12 cellular contexts compared by ENCODE assay signal in the genomic region with DNA sequence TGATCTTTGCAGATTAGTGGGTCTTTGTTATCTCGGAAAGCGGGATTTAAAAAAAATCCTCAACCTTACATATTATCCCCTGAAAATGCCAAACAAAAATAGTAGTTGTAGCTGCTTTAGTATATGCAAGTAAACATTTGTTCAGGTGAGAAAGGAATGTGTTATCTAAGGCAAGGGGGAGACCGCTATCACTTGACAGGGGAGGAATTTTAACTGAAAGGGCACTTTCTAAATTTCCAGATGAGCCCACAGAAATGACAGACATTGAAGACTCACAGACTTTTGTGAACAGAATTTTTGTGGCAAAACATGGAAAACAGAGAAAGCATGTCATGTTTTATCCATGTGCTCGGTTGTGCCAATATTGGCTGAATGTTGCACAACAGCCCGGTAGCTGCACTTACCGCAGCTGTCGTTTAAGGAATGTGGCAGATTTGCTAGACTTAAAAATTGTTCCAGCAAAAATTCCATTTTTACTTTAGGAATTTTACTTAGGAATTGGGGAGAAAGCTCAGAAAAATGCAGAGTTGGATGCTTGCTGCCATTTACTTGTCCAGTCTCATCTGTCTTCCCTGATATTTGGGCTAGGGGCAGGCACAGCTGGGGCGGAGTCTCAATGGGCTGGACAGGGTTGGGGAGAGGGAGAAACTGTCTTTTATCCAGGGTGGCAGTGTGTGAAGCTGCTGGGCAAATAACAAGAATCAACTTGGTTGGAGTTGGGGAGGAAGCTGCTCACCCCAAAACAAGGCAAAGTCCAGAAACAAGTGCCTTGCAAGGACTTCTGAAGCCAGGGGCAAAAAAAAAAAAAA.
DNase-seq lines count a peak whose midpoint lies in the region; ATAC-seq and TF ChIP-seq lines count a peak whose summit lies in the region.
"Had no signal": no experiment of that assay in that cellular context is flagged by ENCODE, and none has a peak within 500 bp of the region (broad histone marks: within the 10 kb centered on the region; RNA-seq: fewer than 3 reads in every experiment).

No MANE protein-coding gene starts in this region.

- no peak overlapping the region for H3K4me3 Mint-ChIP-seq in activated CD4-positive, alpha-beta memory T cell treated with anti-CD3 and anti-CD28 coated beads for 36 hours
- H3K4me3 Mint-ChIP-seq: activated T-cell treated with anti-CD3 and anti-CD28 coated beads, Interleukin-2, amount 50 U/mL, for 72 hours; IgD-negative memory B cell had no signal

- CTCF ChIA-PET in HEK293 (lab: Yijun Ruan, JAX) (interaction anchor here (0.6 to 0.8 kb wide), 2 partner anchors 77 to 136 kb away, joined by 4 to 5 read pairs; no protein-coding TSS in a partner anchor), RWPE1 (lab: Yijun Ruan, JAX) (no interaction called here)
- CTCF ChIA-PET in activated CD4-positive, alpha-beta memory T cell treated with anti-CD3 and anti-CD28 coated beads for 36 hours (lab: Charles Lee): no interaction called here

- H3K27ac ChIP-seq in HEK293 (ENCODE audit: extremely low read depth, low read depth, low read length) (peak overlapping the region; percentile 17; the same call in 1 of the 2 replicates), hepatocyte (peak overlapping the region; percentile 87), RWPE1 (no peak overlapping the region)

- peak; percentile 59 for DNase-seq in adipocyte (ENCODE audit: low read depth)
- DNase-seq in hepatocyte (ENCODE audit: low spot score): peak; percentile 17
- peak; percentile 20 for DNase-seq in skeletal muscle cell (ENCODE audit: low read depth)
- no peak for DNase-seq in RWPE1 (ENCODE audit: low spot score)
- DNase-seq in activated CD4-positive, alpha-beta memory T cell treated with anti-CD3 and anti-CD28 coated beads for 36 hours: no peak
- DNase-seq: activated T-cell treated with anti-CD3 and anti-CD28 coated beads, Interleukin-2, amount 50 U/mL, for 72 hours; GF-D8; NCI-H526 treated with DMSO at 0.1 percent for 48 hours had no signal

- H3K4me1 ChIP-seq in HEK293 (ENCODE audit: control insufficient read depth, insufficient read depth, low read length) (peaks cover 20% of the 10 kb centered on the region), adipocyte (ENCODE audit: control insufficient read depth, insufficient read depth, low read length) (peaks cover 19% of the 10 kb centered on the region), hepatocyte (ENCODE audit: insufficient read depth) (peaks cover 7% of the 10 kb centered on the region)

- TF ChIP-seq CTCF in HEK293 (tag by site-specific recombination; IDR thresholded peaks at IDR 0.05) (no peak), hepatocyte (IDR thresholded peaks at IDR 0.05; ENCODE audit: poor library complexity) (no peak), RWPE1 (conservative IDR thresholded peaks at IDR 0.05; ENCODE audit: low read depth) (no peak)

- peak overlapping the region; percentile 65 for H3K4me2 ChIP-seq in hepatocyte

- H2AFZ ChIP-seq in hepatocyte: no peak overlapping the region

- no peaks in the 10 kb centered on the region for H3K36me3 ChIP-seq in HEK293 (ENCODE audit: control insufficient read depth in 2 of 2, insufficient read depth in 1 of 2, low read length in 2 of 2)
- H3K36me3 ChIP-seq in adipocyte (ENCODE audit: control insufficient read depth, insufficient read depth, low read length, severe bottlenecking): no peaks in the 10 kb centered on the region
- H3K36me3 ChIP-seq in hepatocyte (replicated peaks; ENCODE audit: insufficient read depth, low read depth): no peaks in the 10 kb centered on the region

- ATAC-seq in GM18520 (IDR thresholded peaks at IDR 0.05; ENCODE audit: unreplicated experiment) (no peak), HG03280 (IDR thresholded peaks at IDR 0.05; ENCODE audit: unreplicated experiment) (no peak)
- ATAC-seq: activated T-cell treated with anti-CD3 and anti-CD28 coated beads, Interleukin-2, amount 50 U/mL, for 72 hours had no signal

- H3K9ac ChIP-seq in adipocyte (ENCODE audit: low read length): no peak overlapping the region

- H3K79me2 ChIP-seq in hepatocyte: no peaks in the 10 kb centered on the region

- no peak overlapping the region for H3K4me3 ChIP-seq in HEK293 (ENCODE audit: low read depth, low read length)
- peak overlapping the region; percentile 24 for H3K4me3 ChIP-seq in adipocyte (ENCODE audit: low read length)
- H3K4me3 ChIP-seq in hepatocyte: no peak overlapping the region
- H3K4me3 ChIP-seq in skeletal muscle cell (ENCODE audit: low read depth, low read length): no peak overlapping the region

- WGBS in hepatocyte (ENCODE audit: low lambda C conversion rate, missing lambda C conversion rate): 53% methylated on average over 8 of the region's 8 CpGs

- H3K9me2 ChIP-seq in hepatocyte (replicated peaks; ENCODE audit: insufficient read depth): no peaks in the 10 kb centered on the region

- H3K9me3 ChIP-seq in HEK293 (ENCODE audit: control insufficient read depth, insufficient read depth, low read depth, low read length) (no peaks in the 10 kb centered on the region), adipocyte (ENCODE audit: control insufficient read depth, low read length) (no peaks in the 10 kb centered on the region), hepatocyte (ENCODE audit: low read depth) (no peaks in the 10 kb centered on the region)

- H3K27me3 Mint-ChIP-seq in activated CD4-positive, alpha-beta memory T cell treated with anti-CD3 and anti-CD28 coated beads for 36 hours: no peaks in the 10 kb centered on the region

- no peak overlapping the region for H3K27ac Mint-ChIP-seq in activated CD4-positive, alpha-beta memory T cell treated with anti-CD3 and anti-CD28 coated beads for 36 hours
- H3K27ac Mint-ChIP-seq: activated T-cell treated with anti-CD3 and anti-CD28 coated beads, Interleukin-2, amount 50 U/mL, for 72 hours had no signal

- POLR2A ChIA-PET in HEK293 (lab: Yijun Ruan, JAX): interaction anchor here (0.5 to 0.6 kb wide), 4 partner anchors 8 to 152 kb away, joined by 3 to 4 read pairs (median 4); no protein-coding TSS in a partner anchor
- POLR2A ChIA-PET in RWPE1 (lab: Yijun Ruan, JAX; ENCODE audit: low non-redundant PET): no interaction called here
- POLR2A ChIA-PET in activated CD4-positive, alpha-beta memory T cell treated with anti-CD3 and anti-CD28 coated beads for 36 hours (lab: Charles Lee): no interaction called here

- no peaks in the 10 kb centered on the region for H3K4me1 Mint-ChIP-seq in activated CD4-positive, alpha-beta memory T cell treated with anti-CD3 and anti-CD28 coated beads for 36 hours (ENCODE audit: low read depth)
- H3K4me1 Mint-ChIP-seq: IgD-negative memory B cell had no signal

- no peaks in the 10 kb centered on the region for H3K9me3 Mint-ChIP-seq in activated CD4-positive, alpha-beta memory T cell treated with anti-CD3 and anti-CD28 coated beads for 36 hours
- H3K9me3 Mint-ChIP-seq: activated T-cell treated with anti-CD3 and anti-CD28 coated beads, Interleukin-2, amount 50 U/mL, for 72 hours; IgD-negative memory B cell had no signal

- H3K27me3 ChIP-seq in adipocyte (replicated peaks; ENCODE audit: control insufficient read depth, insufficient read depth, low read length) (no peaks in the 10 kb centered on the region), hepatocyte (no peaks in the 10 kb centered on the region)

- H3K36me3 Mint-ChIP-seq in activated CD4-positive, alpha-beta memory T cell treated with anti-CD3 and anti-CD28 coated beads for 36 hours: no peaks in the 10 kb centered on the region

- intact Hi-C loops in activated CD4-positive, alpha-beta memory T cell treated with anti-CD3 and anti-CD28 coated beads for 36 hours (cut with micrococcal nuclease): no loop called here

- no peaks in the 10 kb centered on the region for H4K20me1 ChIP-seq in hepatocyte (ENCODE audit: insufficient read depth, poor library complexity, severe bottlenecking)

TF ChIP-seq in HEK293, 187 proteins besides CTCF, POLR2A, EP300 and RAD21 (continues in another document):
- TF ChIP-seq PRDM1 (tag by site-specific recombination; IDR thresholded peaks at IDR 0.05) (peak; percentile 71; the same call in 1 of the 2 replicates), ZNF664 (tag by site-specific recombination; IDR thresholded peaks at IDR 0.05) (no peak), ZNF596 (tag by site-specific recombination; IDR thresholded peaks at IDR 0.05) (no peak), ZBTB17 (tag by site-specific recombination; IDR thresholded peaks at IDR 0.05) (0 out of 2 replicates have a peak, but pooled peaks have one; percentile 30), GFI1B (tag by site-specific recombination; IDR thresholded peaks at IDR 0.05) (no peak)
- TF ChIP-seq, protein P1, sequence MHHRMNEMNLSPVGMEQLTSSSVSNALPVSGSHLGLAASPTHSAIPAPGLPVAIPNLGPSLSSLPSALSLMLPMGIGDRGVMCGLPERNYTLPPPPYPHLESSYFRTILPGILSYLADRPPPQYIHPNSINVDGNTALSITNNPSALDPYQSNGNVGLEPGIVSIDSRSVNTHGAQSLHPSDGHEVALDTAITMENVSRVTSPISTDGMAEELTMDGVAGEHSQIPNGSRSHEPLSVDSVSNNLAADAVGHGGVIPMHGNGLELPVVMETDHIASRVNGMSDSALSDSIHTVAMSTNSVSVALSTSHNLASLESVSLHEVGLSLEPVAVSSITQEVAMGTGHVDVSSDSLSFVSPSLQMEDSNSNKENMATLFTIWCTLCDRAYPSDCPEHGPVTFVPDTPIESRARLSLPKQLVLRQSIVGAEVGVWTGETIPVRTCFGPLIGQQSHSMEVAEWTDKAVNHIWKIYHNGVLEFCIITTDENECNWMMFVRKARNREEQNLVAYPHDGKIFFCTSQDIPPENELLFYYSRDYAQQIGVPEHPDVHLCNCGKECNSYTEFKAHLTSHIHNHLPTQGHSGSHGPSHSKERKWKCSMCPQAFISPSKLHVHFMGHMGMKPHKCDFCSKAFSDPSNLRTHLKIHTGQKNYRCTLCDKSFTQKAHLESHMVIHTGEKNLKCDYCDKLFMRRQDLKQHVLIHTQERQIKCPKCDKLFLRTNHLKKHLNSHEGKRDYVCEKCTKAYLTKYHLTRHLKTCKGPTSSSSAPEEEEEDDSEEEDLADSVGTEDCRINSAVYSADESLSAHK (tag by site-specific recombination; IDR thresholded peaks at IDR 0.05): peak; percentile 81

Comparison
In these comparisons a context has a peak if more than half of its experiments do, and no peak if none do; other contexts are left out.
1. DNase-seq: peak in adipocyte (single experiment), hepatocyte (single experiment) and skeletal muscle cell (single experiment); none in RWPE1 (single experiment) and activated CD4-positive, alpha-beta memory T cell treated with anti-CD3 and anti-CD28 coated beads for 36 hours (single experiment).